8 cellular contexts compared by ENCODE assay signal in the genomic region with DNA sequence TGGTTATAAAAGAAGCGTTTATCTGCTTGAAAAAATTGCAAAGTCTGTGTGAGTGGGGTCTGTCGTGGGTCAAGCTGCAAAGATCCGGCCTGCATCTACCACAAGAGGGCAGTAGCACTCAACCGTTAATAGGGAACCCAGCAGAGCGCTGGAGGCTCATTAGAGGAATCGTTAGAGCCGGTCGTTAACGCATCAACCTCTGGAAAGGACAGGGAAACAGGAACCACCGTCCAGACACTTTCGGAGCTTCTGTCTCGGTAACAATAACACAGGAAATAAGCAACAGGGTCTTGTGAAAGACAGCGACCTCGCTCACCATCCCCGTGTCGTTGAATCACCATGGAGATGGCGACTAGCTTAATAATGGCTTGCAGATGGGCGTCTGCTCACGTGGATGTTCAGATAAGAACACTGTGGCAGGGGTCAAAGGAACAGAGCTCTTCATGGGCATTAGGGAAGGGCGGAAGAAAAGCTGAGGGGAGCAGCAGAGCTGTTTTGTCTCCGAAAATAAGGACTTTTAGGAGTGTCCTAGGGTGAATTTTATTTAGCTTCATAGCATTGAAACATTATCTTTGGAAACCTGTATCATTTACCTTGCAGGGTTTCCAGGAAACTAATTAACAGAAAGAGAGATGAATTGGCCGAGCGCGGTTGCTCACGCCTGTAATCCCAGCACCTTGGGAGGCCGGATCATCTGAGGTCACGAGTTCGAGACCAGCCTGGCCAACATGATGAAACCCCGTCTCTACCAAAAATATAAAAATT. TPM values are rescaled to one million over a fixed set of nuclear protein-coding genes. Genes with fewer than 3 reads are reported as not detected.
DNase-seq lines count a peak whose midpoint lies in the region; ATAC-seq and TF ChIP-seq lines count a peak whose summit lies in the region.

No MANE protein-coding gene starts in this region.

- peak; percentile 90 for TF ChIP-seq CTCF in upper lobe of right lung (IDR thresholded peaks at IDR 0.05)

- no peaks in the 10 kb centered on the region for H3K36me3 ChIP-seq in upper lobe of right lung

- H3K9me3 ChIP-seq in upper lobe of right lung, result no peaks in the 10 kb centered on the region

- H3K4me1 ChIP-seq in upper lobe of right lung, result no peaks in the 10 kb centered on the region

- H3K4me3 ChIP-seq in upper lobe of right lung, result peak overlapping the region; percentile 34

- ATAC-seq in GM21381 (IDR thresholded peaks at IDR 0.05; ENCODE audit: unreplicated experiment), result peak; percentile 70
- ATAC-seq in left ventricle myocardium superior, result peak; percentile 99
- ATAC-seq in upper lobe of right lung, result peak; percentile 99

- intact Hi-C loops in left ventricle myocardium superior (cut with micrococcal nuclease) (no loop called here), posterior vena cava (cut with DNase I) (no loop called here), upper lobe of right lung (cut with DNase I) (no loop called here)

- H3K27ac ChIP-seq in upper lobe of right lung, result peak overlapping the region; percentile 49

- no peaks in the 10 kb centered on the region for H3K27me3 ChIP-seq in upper lobe of right lung

- DNase-seq in Ammon's horn (ENCODE audit: low spot score) (peak; percentile 92), NCI-H1417 treated with DMSO at 0.1 percent for 48 hours (lab: John Stamatoyannopoulos, UW) (peak; percentile 87), T follicular helper cell (ENCODE audit: low read depth) (peak; percentile 46), amniotic epithelial cell (ENCODE audit: low read depth) (peak; percentile 75), left ventricle myocardium superior (peak; percentile 69), posterior vena cava (ENCODE audit: low spot score) (peak; percentile 89), upper lobe of right lung (peak; percentile 74)

RNA-seq across cellular contexts. Expression of gene NSRP1, which starts 11.9 kb away (rescaled TPM):
- 20.0 TPM for total RNA-seq in left ventricle myocardium superior
- 10 to 100 TPM; 42.5 to 62.9 TPM for total RNA-seq in posterior vena cava
- 31.0 TPM for total RNA-seq in upper lobe of right lung

Comparison
In these comparisons a context has a peak if more than half of its experiments do, and no peak if none do; other contexts are left out.
1. Peak in every context shown above with its lines: DNase-seq, ATAC-seq, H3K4me3 ChIP-seq and H3K27ac ChIP-seq.